18 cellular contexts compared by ENCODE assay signal in genomic region chr5:112121268-112121667, GRCh38.
A peak's percentile ranks its signal among the peaks of the same experiment; 100 is the strongest.
DNase-seq lines count a peak whose midpoint lies in the region; ATAC-seq, FAIRE-seq and TF ChIP-seq lines count a peak whose summit lies in the region.
"Had no signal": no experiment of that assay in that cellular context is flagged by ENCODE, and none has a peak within 500 bp of the region (broad histone marks: within the 10 kb centered on the region; RNA-seq: fewer than 3 reads in every experiment).

No MANE protein-coding gene starts in this region.

- no peak overlapping the region for H2AK5ac ChIP-seq in IMR-90 (ENCODE audit: low read depth, low read length)

- H3K9me3 Mint-ChIP-seq in neural crest cell, result peaks cover 8% of the 10 kb centered on the region

- H3K9ac ChIP-seq in IMR-90 (ENCODE audit: low read depth, low read length), result no peak overlapping the region
- H3K9ac ChIP-seq: BLaER1 treated with 17β-estradiol and CSF1 and Interleukin-3, amounts not matched to agents 10 nM and 100 nM had no signal

- no peak overlapping the region for H2BK20ac ChIP-seq in IMR-90 (ENCODE audit: low read depth, low read length)

- CTCF ChIA-PET in IMR-90 (lab: Yijun Ruan, JAX) (no interaction called here), GM10248 (lab: Yijun Ruan, JAX) (no interaction called here)

- FAIRE-seq in frontal cortex (lab: Jason Lieb, UNC), result no peak
- FAIRE-seq: GM19239, H54 had no signal

- H3K27me3 ChIP-seq in IMR-90 (ENCODE audit: control insufficient read depth, insufficient read depth, low read length), result no peaks in the 10 kb centered on the region
- H3K27me3 ChIP-seq: BLaER1 treated with 17β-estradiol and CSF1 and Interleukin-3, amounts not matched to agents 10 nM and 100 nM; SJSA1 had no signal

- H2AK9ac ChIP-seq in IMR-90 (replicated peaks; ENCODE audit: low read depth, low read length, poor library complexity), result no peak overlapping the region

- no peak overlapping the region for H3K4ac ChIP-seq in IMR-90 (ENCODE audit: low read depth, low read length)

- no peaks in the 10 kb centered on the region for H3K79me1 ChIP-seq in IMR-90 (ENCODE audit: low read depth in 1 of 2, low read length in 2 of 2)

- TF ChIP-seq CTCF in IMR-90 (conservative IDR thresholded peaks at IDR 0.05; ENCODE audit: low read depth, low read length), result no peak
- TF ChIP-seq CTCF in neural crest cell (conservative IDR thresholded peaks at IDR 0.05), result no peak
- no peak for TF ChIP-seq CTCF in GM10248 (IDR thresholded peaks at IDR 0.05; ENCODE audit: control extremely low read depth, extremely low read depth, low read depth, missing control alignments)

- H3K56ac ChIP-seq in IMR-90 (ENCODE audit: extremely low read depth, insufficient read depth, low read length), result no peak overlapping the region

- no peak overlapping the region for H3K4me2 ChIP-seq in IMR-90 (ENCODE audit: low read depth, low read length)
- H3K4me2 ChIP-seq: BLaER1 treated with 17β-estradiol and CSF1 and Interleukin-3, amounts not matched to agents 10 nM and 100 nM had no signal

- no peaks in the 10 kb centered on the region for H3K36me3 ChIP-seq in IMR-90 (ENCODE audit: control insufficient read depth, insufficient read depth, low read length)
- H3K36me3 ChIP-seq: BLaER1 treated with 17β-estradiol and CSF1 and Interleukin-3, amounts not matched to agents 10 nM and 100 nM; SJSA1 had no signal

- no peak overlapping the region for H4K91ac ChIP-seq in IMR-90 (ENCODE audit: insufficient read depth, low read depth, low read length)

- no peak overlapping the region for H2BK120ac ChIP-seq in IMR-90 (ENCODE audit: low read depth, low read length)

- peaks cover 6% of the 10 kb centered on the region for H3K9me3 ChIP-seq in IMR-90 (ENCODE audit: control insufficient read depth, insufficient read depth, low read length)
- H3K9me3 ChIP-seq: SJSA1 had no signal

- H2BK15ac ChIP-seq in IMR-90 (ENCODE audit: low read depth, low read length), result no peak overlapping the region

- peak; percentile 13 for DNase-seq in AG08395 (ENCODE audit: low spot score)
- DNase-seq in IMR-90, result peak; percentile 20
- DNase-seq in fibroblast of peridontal ligament (ENCODE audit: extremely low read depth), result peak; percentile 15
- DNase-seq in neural crest cell (ENCODE audit: low read depth, low spot score), result no peak
- no peak for DNase-seq in frontal cortex (ENCODE audit: low spot score in 2 of 2)
- DNase-seq in CD1c-positive myeloid dendritic cell (ENCODE audit: extremely low spot score), result no peak
- no peak for DNase-seq in GM10248 (ENCODE audit: extremely low spot score)
- DNase-seq: 8988T, NCI-H1436, NCI-H2029, NCI-H2171 treated with DMSO at 0.1 percent for 48 hours, NCI-H748 treated with DMSO at 0.1 percent for 48 hours, OCI-M1 had no signal

- H3K4me1 ChIP-seq in IMR-90 (ENCODE audit: control insufficient read depth, insufficient read depth, low read length), result no peaks in the 10 kb centered on the region
- H3K4me1 ChIP-seq: SJSA1 had no signal

- H3K4me1 Mint-ChIP-seq in neural crest cell, result peaks cover 1% of the 10 kb centered on the region

- BruUV-seq in IMR-90 (replicated peaks; lab: Mats Ljungman, UMichigan), result no TSS peak

- in situ Hi-C loops in IMR-90 (cut with MboI; ENCODE audit: low sequenced_read_pairs), result no loop called here

- whole genome bisulfite sequencing in IMR-90 (ENCODE audit: extremely low coverage in 2 of 2, insufficient read length in 1 of 2), 2 experiments, result 60% methylated on average over 2 of the region's 3 CpGs; no CpG with 5 or more reads in 1 of the 2 experiments

- no peak overlapping the region for H3K23ac ChIP-seq in IMR-90 (ENCODE audit: low read depth, low read length)

- no peaks in the 10 kb centered on the region for H3K27me3 Mint-ChIP-seq in neural crest cell (ENCODE audit: low read depth)

- intact Hi-C loops in IMR-90 (cut with micrococcal nuclease), result no loop called here

- no peak overlapping the region for H3K27ac ChIP-seq in IMR-90 (ENCODE audit: insufficient read depth, low read length)
- H3K27ac ChIP-seq: BLaER1 treated with 17β-estradiol and CSF1 and Interleukin-3, amounts not matched to agents 10 nM and 100 nM; SJSA1 had no signal

- no peak for TF ChIP-seq RAD21 in IMR-90 (IDR thresholded peaks at IDR 0.05; ENCODE audit: low read length)

- no peaks in the 10 kb centered on the region for H3K9me1 ChIP-seq in IMR-90 (ENCODE audit: insufficient read depth, low read length)

- ATAC-seq in IMR-90 (ENCODE audit: low read depth) (no peak), HG02798 (IDR thresholded peaks at IDR 0.05; ENCODE audit: poor library complexity, unreplicated experiment) (no peak)

- no peak overlapping the region for H4K8ac ChIP-seq in IMR-90 (ENCODE audit: low read depth in 2 of 2, low read length in 2 of 2)

- TF ChIP-seq POLR2A in IMR-90 (IDR thresholded peaks at IDR 0.05; ENCODE audit: low read depth, low read length), result no peak

- H2BK5ac ChIP-seq in IMR-90 (ENCODE audit: low read depth, low read length, poor library complexity, severe bottlenecking), result no peak overlapping the region

- no peaks in the 10 kb centered on the region for H4K20me1 ChIP-seq in IMR-90 (ENCODE audit: insufficient read depth, low read length)
- H4K20me1 ChIP-seq: BLaER1 treated with 17β-estradiol and CSF1 and Interleukin-3, amounts not matched to agents 10 nM and 100 nM had no signal

- POLR2A ChIA-PET in IMR-90 (lab: Charles Lee; ENCODE audit: unreplicated experiment) (no interaction called here), GM10248 (lab: Yijun Ruan, JAX) (no interaction called here)

- no peak overlapping the region for H3K4me3 ChIP-seq in IMR-90 (ENCODE audit: insufficient read depth, low read depth, low read length)
- H3K4me3 ChIP-seq: BLaER1 treated with 17β-estradiol and CSF1 and Interleukin-3, amounts not matched to agents 10 nM and 100 nM; SJSA1 had no signal

- H3K36me3 Mint-ChIP-seq in neural crest cell (ENCODE audit: low read depth), result no peaks in the 10 kb centered on the region

- H2AFZ ChIP-seq in IMR-90 (replicated peaks; ENCODE audit: low read length, poor library complexity), result no peak overlapping the region

- H3K14ac ChIP-seq in IMR-90 (replicated peaks; ENCODE audit: low read depth, low read length), result no peak overlapping the region

- dilution Hi-C loops in IMR-90 (cut with HindIII; ENCODE audit: low sequenced_read_pairs, unreplicated experiment), result no loop called here

- no peak overlapping the region for H4K5ac ChIP-seq in IMR-90 (ENCODE audit: low read depth, low read length)

- no peak overlapping the region for H3K4me3 Mint-ChIP-seq in neural crest cell

- peak overlapping the region; percentile 12 for H3K27ac Mint-ChIP-seq in neural crest cell (ENCODE audit: unreplicated experiment)

- no peak overlapping the region for H3K18ac ChIP-seq in IMR-90 (ENCODE audit: low read depth, low read length)

TF ChIP-seq in IMR-90, 13 proteins besides CTCF, POLR2A, EP300 and RAD21:
- TF ChIP-seq SMC3 (IDR thresholded peaks at IDR 0.05; ENCODE audit: low read depth, low read length) (no peak), RFX5 (IDR thresholded peaks at IDR 0.05; ENCODE audit: low read depth, low read length) (no peak), RCOR1 (IDR thresholded peaks at IDR 0.05; ENCODE audit: insufficient replicate concordance, low read length) (no peak), NFE2L2 (IDR thresholded peaks at IDR 0.05; ENCODE audit: low read depth, low read length) (no peak)

Comparison
In these comparisons a context has a peak if more than half of its experiments do, and no peak if none do; other contexts are left out.
1. DNase-seq: peak in AG08395 (single experiment), IMR-90 (single experiment) and fibroblast of peridontal ligament (single experiment); none in neural crest cell (single experiment), frontal cortex (0 of 2), CD1c-positive myeloid dendritic cell (single experiment) and GM10248 (single experiment).